In the genomic region with DNA sequence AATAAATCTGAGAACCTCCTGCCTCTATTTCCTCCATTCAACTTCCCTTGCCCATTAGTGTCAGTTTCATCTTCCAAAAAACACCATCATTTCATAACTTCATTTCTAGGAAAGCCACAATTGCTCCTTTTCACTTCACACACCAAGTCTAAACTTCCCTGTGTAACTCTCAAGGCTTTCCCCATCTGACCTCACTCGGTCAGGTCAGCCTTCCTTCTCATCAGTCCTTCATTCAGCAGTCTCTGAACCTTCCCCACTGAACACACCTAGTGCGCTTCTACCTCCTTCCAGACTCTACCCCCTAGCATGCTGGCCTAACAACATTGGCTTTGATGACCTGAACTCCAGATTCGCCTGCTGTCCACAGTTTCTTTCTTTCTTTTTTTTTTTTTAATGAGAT, we compare ENCODE assay signal across 33 cellular contexts. TPM values are rescaled to one million over a fixed set of nuclear protein-coding genes. Genes with fewer than 3 reads are reported as not detected.
"Had no signal": no experiment of that assay in that cellular context is flagged by ENCODE, and none has a peak within 500 bp of the region (broad histone marks: within the 10 kb centered on the region; RNA-seq: fewer than 3 reads in every experiment).

No MANE protein-coding gene starts in this region.

- H3K4me2 ChIP-seq: KMS-11, SK-N-SH had no signal

- FAIRE-seq: astrocyte had no signal

- H3K9me3 ChIP-seq: adrenal gland, body of pancreas, breast epithelium, SJSA1, SK-N-SH had no signal

- H3K36me3 ChIP-seq: adrenal gland, breast epithelium, SJSA1 had no signal

- H3K4me1 ChIP-seq: body of pancreas, SJSA1 had no signal

- H3K36me3 Mint-ChIP-seq: activated CD4-positive, alpha-beta memory T cell treated with anti-CD3 and anti-CD28 coated beads for 36 hours; activated naive CD4-positive, alpha-beta T cell treated with anti-CD3 and anti-CD28 coated beads, Interleukin-2, amount 50 U/mL, for 72 hours had no signal

- H3K27ac Mint-ChIP-seq: activated B cell treated with CpG ODN at 0.5 μM for 24 hours; activated CD4-positive, alpha-beta memory T cell treated with anti-CD3 and anti-CD28 coated beads for 36 hours; activated naive CD4-positive, alpha-beta T cell treated with anti-CD3 and anti-CD28 coated beads for 36 hours; activated T-helper 1 cell treated with anti-CD3 and anti-CD28 coated beads, Interleukin-12 subunit alpha, Interleukin-12 subunit beta, Interleukin-2, Interleukin-4 antibody, amounts not matched to agents 30 ng/mL and 10 ng/mL and 1 ng/mL, durations not matched to agents 14 hours and 24 hours and 36 hours; T-helper 1 cell treated with Interleukin-12 subunit alpha and Interleukin-12 subunit beta and Interleukin-4 antibody, amounts not matched to agents 30 μg/mL and 1 μg/mL, for 36 hours; T-helper 2 cell treated with Interferon-gamma antibody and Interleukin-4, amounts not matched to agents 5 μg/mL and 100 μg/mL, for 36 hours had no signal

- DNase-seq: activated B cell treated with CpG ODN at 0.5 μM for 24 hours; activated CD4-positive, alpha-beta memory T cell treated with anti-CD3 and anti-CD28 coated beads for 36 hours; activated CD4-positive, alpha-beta T cell treated with anti-CD3 and anti-CD28 coated beads for 4 hours; activated CD4-positive, alpha-beta T cell treated with anti-CD3 and anti-CD28 coated beads, Interleukin-2, amount 50 U/mL, for 1 hour; activated CD4-positive, CD25-positive, alpha-beta regulatory T cell treated with anti-CD3 and anti-CD28 coated beads, Interleukin-2, amount 50 U/mL, for 72 hours; activated CD8-positive, alpha-beta memory T cell treated with anti-CD3 and anti-CD28 coated beads, Interleukin-2, amount 50 U/mL, for 4 hours; activated gamma-delta T cell treated with Interleukin-2 at 50 U/mL for 16 hours; activated naive CD4-positive, alpha-beta T cell treated with anti-CD3 and anti-CD28 coated beads for 36 hours; activated T-cell treated with anti-CD3 and anti-CD28 coated beads for 4 hours; activated T-cell treated with anti-CD3 and anti-CD28 coated beads, Interleukin-2, amount 50 U/mL, for 4 hours; adrenal gland; body of pancreas; MM.1S; NCI-H1092 treated with DMSO at 0.1 percent for 48 hours; NCI-H1417; NCI-H187 treated with DMSO at 0.1 percent for 48 hours; NCI-H2081; NCI-H2171 treated with DMSO at 0.1 percent for 48 hours; NCI-H2227 treated with DMSO at 0.1 percent for 48 hours; NCI-H446; NCI-H510A treated with DMSO at 0.1 percent for 48 hours; SHP77; SK-N-SH had no signal

- H3K27ac ChIP-seq: adrenal gland, body of pancreas, breast epithelium, KMS-11, SJSA1 had no signal

- H3K4me1 Mint-ChIP-seq: activated B cell treated with CpG ODN at 0.5 μM for 24 hours had no signal

- H3K4me3 Mint-ChIP-seq: activated B cell treated with CpG ODN at 0.5 μM for 24 hours; activated CD4-positive, alpha-beta memory T cell treated with anti-CD3 and anti-CD28 coated beads for 36 hours; activated naive CD4-positive, alpha-beta T cell treated with anti-CD3 and anti-CD28 coated beads for 36 hours; activated T-cell treated with anti-CD3 and anti-CD28 coated beads, Interleukin-2, amount 50 U/mL, for 4 hours; activated T-helper 1 cell treated with anti-CD3 and anti-CD28 coated beads, Interleukin-12 subunit alpha, Interleukin-12 subunit beta, Interleukin-2, Interleukin-4 antibody, amounts not matched to agents 30 ng/mL and 10 ng/mL and 1 ng/mL, durations not matched to agents 14 hours and 24 hours and 36 hours; T-helper 1 cell treated with Interleukin-12 subunit alpha and Interleukin-12 subunit beta and Interleukin-4 antibody, amounts not matched to agents 30 μg/mL and 1 μg/mL, for 36 hours; T-helper 2 cell treated with Interferon-gamma antibody and Interleukin-4, amounts not matched to agents 5 μg/mL and 100 μg/mL, for 36 hours had no signal

- H3K9ac ChIP-seq: KMS-11, SK-N-SH had no signal

- H3K9me3 Mint-ChIP-seq: activated naive CD4-positive, alpha-beta T cell treated with anti-CD3 and anti-CD28 coated beads for 36 hours; activated naive CD4-positive, alpha-beta T cell treated with anti-CD3 and anti-CD28 coated beads, Interleukin-2, amount 50 U/mL, for 72 hours; activated T-cell treated with anti-CD3 and anti-CD28 coated beads, Interleukin-2, amount 50 U/mL, for 4 hours; activated T-helper 1 cell treated with anti-CD3 and anti-CD28 coated beads, Interleukin-12 subunit alpha, Interleukin-12 subunit beta, Interleukin-2, Interleukin-4 antibody, amounts not matched to agents 30 ng/mL and 10 ng/mL and 1 ng/mL, durations not matched to agents 14 hours and 24 hours and 36 hours; T-helper 1 cell treated with Interleukin-12 subunit alpha and Interleukin-12 subunit beta and Interleukin-4 antibody, amounts not matched to agents 30 μg/mL and 1 μg/mL, for 36 hours; T-helper 2 cell treated with Interferon-gamma antibody and Interleukin-4, amounts not matched to agents 5 μg/mL and 100 μg/mL, for 36 hours had no signal

- H3K27me3 ChIP-seq: adrenal gland, body of pancreas, breast epithelium, SJSA1 had no signal

- ATAC-seq: activated naive CD4-positive, alpha-beta T cell treated with anti-CD3 and anti-CD28 coated beads, Interleukin-2, amount 50 U/mL, for 72 hours; activated T-cell treated with anti-CD3 and anti-CD28 coated beads, Interleukin-2, amount 50 U/mL, for 4 hours; body of pancreas; Panc1 had no signal

- H3K4me3 ChIP-seq: adrenal gland, body of pancreas, breast epithelium, SJSA1 had no signal

RNA-seq across cellular contexts. Expression of a gene that starts 35.8 kb away (rescaled TPM):
- total RNA-seq: activated T-helper 1 cell treated with anti-CD3 and anti-CD28 coated beads, Interleukin-12 subunit alpha, Interleukin-12 subunit beta, Interleukin-2, Interleukin-4 antibody, amounts not matched to agents 30 ng/mL and 10 ng/mL and 1 ng/mL, durations not matched to agents 14 hours and 24 hours and 36 hours; RPMI7951 had no signal
